ENCODE assay signal across 37 cellular contexts in the genomic region with DNA sequence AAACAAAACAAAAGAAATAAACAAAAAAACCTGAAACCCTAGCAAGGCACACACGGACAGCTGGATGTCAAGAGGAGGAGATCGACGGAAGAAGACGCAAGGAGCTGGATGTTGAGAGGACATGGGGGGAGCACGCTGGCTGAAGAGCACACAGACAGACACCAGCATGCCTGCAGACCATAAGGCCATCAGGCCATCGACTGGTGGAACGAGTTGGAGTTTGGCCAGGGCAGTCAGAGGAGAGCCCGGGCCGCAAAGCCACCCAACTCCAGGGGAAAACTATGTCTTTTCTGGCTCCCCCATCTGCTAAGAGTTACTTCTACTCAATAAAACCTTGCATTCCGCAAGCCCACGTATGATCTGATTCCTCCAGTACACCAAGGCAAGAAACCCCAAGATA.
DNase-seq lines count a peak whose midpoint lies in the region; ATAC-seq, FAIRE-seq and TF ChIP-seq lines count a peak whose summit lies in the region.
"Had no signal": no experiment of that assay in that cellular context is flagged by ENCODE, and none has a peak within 500 bp of the region (broad histone marks: within the 10 kb centered on the region; RNA-seq: fewer than 3 reads in every experiment).

No MANE protein-coding gene starts in this region.

- H4K20me1 ChIP-seq in GM23338 (replicated peaks; ENCODE audit: insufficient read depth): no peaks in the 10 kb centered on the region
- H4K20me1 ChIP-seq in H1 (replicated peaks in 1 of 2; ENCODE audit: control insufficient read depth in 1 of 2, insufficient read depth in 2 of 2, low read length in 2 of 2): no peaks in the 10 kb centered on the region
- no peaks in the 10 kb centered on the region for H4K20me1 ChIP-seq in neural progenitor cell (ENCODE audit: low read depth)
- H4K20me1 ChIP-seq: BLaER1; BLaER1 treated with 17β-estradiol and CSF1 and Interleukin-3, amounts not matched to agents 10 nM and 100 nM had no signal

- no peak overlapping the region for H4K8ac ChIP-seq in H1 (ENCODE audit: extremely low read depth, insufficient read depth, low read length)

- no peak overlapping the region for H2BK15ac ChIP-seq in H1 (ENCODE audit: low read length)

- CTCF ChIA-PET in H1 (lab: Charles Lee; ENCODE audit: partially characterized antibody): interaction anchor here (0.5 to 1.5 kb wide), 3 partner anchors 12 to 896 kb away, joined by 3 read pairs; no protein-coding TSS in a partner anchor

- H3K27ac Mint-ChIP-seq in GM23338 (no peak overlapping the region), neural progenitor cell (no peak overlapping the region)
- H3K27ac Mint-ChIP-seq: B cell; CD14-positive monocyte; CD4-positive, alpha-beta T cell; CD4-positive, CD25-positive, alpha-beta regulatory T cell; CD8-positive, alpha-beta memory T cell; CD8-positive, alpha-beta T cell had no signal

- no peak for FAIRE-seq in H1 (lab: Jason Lieb, UNC)
- FAIRE-seq: A204.1, A549, D721Med had no signal

- H3K36me3 Mint-ChIP-seq in GM23338 (ENCODE audit: low read depth) (peaks cover 3% of the 10 kb centered on the region; the same call in 1 of the 3 replicates), neural progenitor cell (no peaks in the 10 kb centered on the region)
- H3K36me3 Mint-ChIP-seq: CD14-positive monocyte; CD4-positive, alpha-beta memory T cell; CD4-positive, CD25-positive, alpha-beta regulatory T cell; CD8-positive, alpha-beta memory T cell; CD8-positive, alpha-beta T cell had no signal

- TF ChIP-seq EP300 in H1 (IDR thresholded peaks at IDR 0.05; ENCODE audit: borderline replicate concordance in 1 of 2, low read depth in 2 of 2, low read length in 2 of 2): no peak

- TF ChIP-seq POLR2A in H1 (IDR thresholded peaks at IDR 0.05; ENCODE audit: control extremely low read depth in 1 of 2, low read depth in 2 of 2, low read length in 2 of 2): no peak

- H3K79me2 ChIP-seq in GM23338 (replicated peaks; ENCODE audit: insufficient read depth) (no peaks in the 10 kb centered on the region), H1 (ENCODE audit: control insufficient read depth in 1 of 2, insufficient read depth in 2 of 2, low read length in 2 of 2) (no peaks in the 10 kb centered on the region), neural progenitor cell (ENCODE audit: low read depth) (no peaks in the 10 kb centered on the region)

- H3K27ac ChIP-seq in GM23338 (ENCODE audit: low read depth): no peak overlapping the region
- no peak overlapping the region for H3K27ac ChIP-seq in H1 (ENCODE audit: low read depth, low read length)
- no peak overlapping the region for H3K27ac ChIP-seq in neural progenitor cell
- no peak overlapping the region for H3K27ac ChIP-seq in aorta (ENCODE audit: low read depth in 1 of 2, low read length in 2 of 2)
- H3K27ac ChIP-seq: 22Rv1; A549; BLaER1; BLaER1 treated with 17β-estradiol and CSF1 and Interleukin-3, amounts not matched to agents 10 nM and 100 nM; C4-2B had no signal

- no peak overlapping the region for H2BK120ac ChIP-seq in H1 (replicated peaks; ENCODE audit: low read depth, low read length)

- no peak overlapping the region for H3K23ac ChIP-seq in H1 (ENCODE audit: insufficient read length)

- no peak for ATAC-seq in GM23338
- no peak for ATAC-seq in GM18511 (IDR thresholded peaks at IDR 0.05; ENCODE audit: unreplicated experiment)
- no peak for ATAC-seq in GM18498 (IDR thresholded peaks at IDR 0.05; ENCODE audit: unreplicated experiment)
- ATAC-seq in aorta (ENCODE audit: low FRiP score): no peak
- ATAC-seq: A549; CD8-positive, alpha-beta T cell had no signal

- POLR2A ChIA-PET in H1 (lab: Charles Lee; ENCODE audit: partially characterized antibody): no interaction called here

- no peaks in the 10 kb centered on the region for H3F3A ChIP-seq in GM23338 (replicated peaks; ENCODE audit: low read depth)
- H3F3A ChIP-seq in neural progenitor cell (ENCODE audit: low read depth): no peaks in the 10 kb centered on the region

- no peaks in the 10 kb centered on the region for H3K9me3 ChIP-seq in H1 (ENCODE audit: insufficient read depth in 2 of 2, low read depth in 1 of 2, low read length in 1 of 2)
- H3K9me3 ChIP-seq in neural progenitor cell (ENCODE audit: low read depth): no peaks in the 10 kb centered on the region
- peaks cover 2% of the 10 kb centered on the region for H3K9me3 ChIP-seq in aorta (ENCODE audit: control insufficient read depth, low read length)
- H3K9me3 ChIP-seq: A549, BE2C, BLaER1, Caco-2 had no signal

- H3K4me3 Mint-ChIP-seq in GM23338 (no peak overlapping the region), neural progenitor cell (no peak overlapping the region)
- H3K4me3 Mint-ChIP-seq: B cell; CD14-positive monocyte; CD4-positive, alpha-beta memory T cell; CD4-positive, alpha-beta T cell; CD4-positive, CD25-positive, alpha-beta regulatory T cell; CD8-positive, alpha-beta memory T cell; CD8-positive, alpha-beta T cell had no signal

- H3K27me3 Mint-ChIP-seq in GM23338 (ENCODE audit: insufficient read depth, low read depth, poor library complexity) (no peaks in the 10 kb centered on the region), neural progenitor cell (ENCODE audit: insufficient read depth, low read depth) (peaks cover 2% of the 10 kb centered on the region)
- H3K27me3 Mint-ChIP-seq: B cell; CD4-positive, alpha-beta memory T cell; CD4-positive, alpha-beta T cell had no signal

- no peak overlapping the region for H3K4me3 ChIP-seq in GM23338
- H3K4me3 ChIP-seq in H1 (ENCODE audit: extremely low read depth in 1 of 4, insufficient read depth in 2 of 4, low read depth in 3 of 4, low read length in 4 of 4): no peak overlapping the region
- no peak overlapping the region for H3K4me3 ChIP-seq in neural progenitor cell
- H3K4me3 ChIP-seq in aorta (ENCODE audit: low read length in 2 of 2): no peak overlapping the region
- H3K4me3 ChIP-seq: A549; BLaER1; BLaER1 treated with 17β-estradiol and CSF1 and Interleukin-3, amounts not matched to agents 10 nM and 100 nM had no signal

- H3K14ac ChIP-seq in H1 (ENCODE audit: insufficient read length): no peak overlapping the region

- H3K4me1 Mint-ChIP-seq in GM23338 (peaks cover 3% of the 10 kb centered on the region; the same call in 1 of the 3 replicates), neural progenitor cell (no peaks in the 10 kb centered on the region)
- H3K4me1 Mint-ChIP-seq: B cell; CD14-positive monocyte; CD4-positive, alpha-beta memory T cell; CD8-positive, alpha-beta memory T cell had no signal

- H3K9me3 Mint-ChIP-seq in GM23338 (peaks cover 6% of the 10 kb centered on the region; the same call in 1 of the 3 replicates), neural progenitor cell (peaks cover 4% of the 10 kb centered on the region)

- 93% methylated on average over 11 of the region's 11 CpGs; no CpG with 5 or more reads in 1 of the 2 experiments for WGBS in H1 (ENCODE audit: extremely low coverage in 1 of 2, insufficient coverage in 1 of 2, insufficient read length in 1 of 2, insufficient replicate concordance in 2 of 2, low coverage in 1 of 2, low lambda C conversion rate in 2 of 2, missing lambda C conversion rate in 1 of 2), 2 experiments
- 92 to 94% methylated on average over 11 of the region's 11 CpGs for WGBS in aorta, 2 donors

- H4K5ac ChIP-seq in H1 (ENCODE audit: insufficient read length, low read depth, low read length): no peak overlapping the region

- no peak for DNase-seq in GM23338 (ENCODE audit: low spot score)
- no peak for DNase-seq in H1 (ENCODE audit: low read depth in 1 of 2, low spot score in 2 of 2)
- DNase-seq in neural progenitor cell (ENCODE audit: low spot score): no peak
- peak; percentile 51 for DNase-seq in posterior vena cava (ENCODE audit: low spot score)
- no peak for DNase-seq in aorta
- DNase-seq in germinal center (ENCODE audit: low spot score): no peak
- DNase-seq: 8988T; ACHN; AML-193; BE2C; C1 segment of cervical spinal cord; Caco-2; Calu3; CD4-positive, alpha-beta memory T cell; CD4-positive, alpha-beta T cell; CD4-positive, CD25-positive, alpha-beta regulatory T cell; CD8-positive, alpha-beta memory T cell; CD8-positive, alpha-beta T cell; COR-L47; DMS 273 treated with DMSO at 0.1 percent for 48 hours; DMS153; DMS53; DMS79; DMS79 treated with DMSO at 0.1 percent for 48 hours; DND-41; EL had no signal

- H2BK5ac ChIP-seq in H1 (ENCODE audit: low read depth, low read length): no peak overlapping the region

- H3K9ac ChIP-seq in H1 (replicated peaks in 1 of 4; ENCODE audit: extremely low read depth in 1 of 4, low read depth in 3 of 4, low read length in 3 of 4) (no peak overlapping the region), neural progenitor cell (no peak overlapping the region)
- H3K9ac ChIP-seq: BLaER1; BLaER1 treated with 17β-estradiol and CSF1 and Interleukin-3, amounts not matched to agents 10 nM and 100 nM had no signal

- H3K56ac ChIP-seq in H1 (replicated peaks; ENCODE audit: insufficient read length, low read depth, low read length): no peak overlapping the region

- no peaks in the 10 kb centered on the region for H3K79me1 ChIP-seq in H1 (ENCODE audit: low read depth, low read length)

- H4K91ac ChIP-seq in H1 (replicated peaks; ENCODE audit: insufficient read length, low read length): no peak overlapping the region

- H2AFZ ChIP-seq in GM23338 (peak overlapping the region; percentile 57; the same call in 1 of the 2 replicates), H1 (ENCODE audit: low read length) (0 out of 2 replicates have a peak overlapping the region, but pooled peaks have one; percentile 40), neural progenitor cell (replicated peaks) (peak overlapping the region; percentile 17)

- H3K27me3 ChIP-seq in GM23338 (ENCODE audit: insufficient read depth) (no peaks in the 10 kb centered on the region), H1 (replicated peaks in 1 of 4; ENCODE audit: control insufficient read depth in 3 of 4, extremely low read depth in 1 of 4, insufficient read depth in 3 of 4, low read length in 3 of 4) (no peaks in the 10 kb centered on the region), neural progenitor cell (no peaks in the 10 kb centered on the region), aorta (ENCODE audit: control insufficient read depth in 1 of 2, insufficient read depth in 2 of 2, low read length in 1 of 2) (no peaks in the 10 kb centered on the region)
- H3K27me3 ChIP-seq: BE2C; BLaER1; BLaER1 treated with 17β-estradiol and CSF1 and Interleukin-3, amounts not matched to agents 10 nM and 100 nM had no signal

- no peak overlapping the region for H2BK20ac ChIP-seq in H1 (ENCODE audit: low read length)

- no peaks in the 10 kb centered on the region for H3K23me2 ChIP-seq in H1 (ENCODE audit: low read depth, low read length)

- H3K4ac ChIP-seq in H1 (replicated peaks; ENCODE audit: insufficient read length, low read depth, low read length): no peak overlapping the region

- intact Hi-C loops in posterior vena cava (cut with DNase I) (no loop called here), aorta (cut with DNase I) (no loop called here)

- no peaks in the 10 kb centered on the region for H3K36me3 ChIP-seq in GM23338 (ENCODE audit: insufficient read depth)
- H3K36me3 ChIP-seq in H1 (ENCODE audit: control insufficient read depth in 2 of 4, insufficient read depth in 4 of 4, low read length in 3 of 4): no peaks in the 10 kb centered on the region
- no peaks in the 10 kb centered on the region for H3K36me3 ChIP-seq in neural progenitor cell
- no peaks in the 10 kb centered on the region for H3K36me3 ChIP-seq in aorta (ENCODE audit: control insufficient read depth in 1 of 2, insufficient read depth in 2 of 2, low read length in 1 of 2)
- H3K36me3 ChIP-seq: BE2C; BLaER1; BLaER1 treated with 17β-estradiol and CSF1 and Interleukin-3, amounts not matched to agents 10 nM and 100 nM had no signal

- TF ChIP-seq CTCF in GM23338 (conservative IDR thresholded peaks at IDR 0.05; ENCODE audit: low read depth in 2 of 2): no peak
- TF ChIP-seq CTCF in H1 (IDR thresholded peaks at IDR 0.05; ENCODE audit: control extremely low read depth in 1 of 3, insufficient read depth in 1 of 3, low read depth in 1 of 3, low read length in 3 of 3): no peak
- TF ChIP-seq CTCF in neural progenitor cell (IDR thresholded peaks at IDR 0.05): no peak

- H3K18ac ChIP-seq in H1 (ENCODE audit: extremely low read depth, low read length): no peak overlapping the region

- no peak overlapping the region for H3K4me2 ChIP-seq in GM23338
- H3K4me2 ChIP-seq in H1 (ENCODE audit: insufficient read depth in 1 of 2, low read depth in 2 of 2, low read length in 2 of 2): no peak overlapping the region
- H3K4me2 ChIP-seq in neural progenitor cell: no peak overlapping the region
- H3K4me2 ChIP-seq: A549; BLaER1; BLaER1 treated with 17β-estradiol and CSF1 and Interleukin-3, amounts not matched to agents 10 nM and 100 nM had no signal

- no peak overlapping the region for H2AK5ac ChIP-seq in H1 (ENCODE audit: low read depth, low read length)

- H3K9me2 ChIP-seq in GM23338 (ENCODE audit: insufficient read depth): peaks cover 3% of the 10 kb centered on the region; the same call in 1 of the 2 replicates

- TF ChIP-seq RAD21 in H1 (IDR thresholded peaks at IDR 0.05 in 1 of 2, conservative IDR thresholded peaks at IDR 0.05 in 1 of 2; ENCODE audit: low read depth in 2 of 2, low read length in 2 of 2): no peak

- no peak overlapping the region for H2BK12ac ChIP-seq in H1 (ENCODE audit: low read depth, low read length)

- H3K4me1 ChIP-seq in GM23338 (ENCODE audit: insufficient read depth) (no peaks in the 10 kb centered on the region), H1 (replicated peaks in 1 of 4; ENCODE audit: control insufficient read depth in 3 of 4, insufficient read depth in 4 of 4, low read length in 3 of 4) (no peaks in the 10 kb centered on the region; a peak in 1 of 7 replicates), neural progenitor cell (no peaks in the 10 kb centered on the region), aorta (ENCODE audit: control insufficient read depth in 1 of 2, insufficient read depth in 2 of 2, low read length in 2 of 2) (no peaks in the 10 kb centered on the region)
- H3K4me1 ChIP-seq: A549; BE2C; BLaER1; BLaER1 treated with 17β-estradiol and CSF1 and Interleukin-3, amounts not matched to agents 10 nM and 100 nM; Caco-2 had no signal
